ENCODE assay signal across 34 cellular contexts in the genomic region with DNA sequence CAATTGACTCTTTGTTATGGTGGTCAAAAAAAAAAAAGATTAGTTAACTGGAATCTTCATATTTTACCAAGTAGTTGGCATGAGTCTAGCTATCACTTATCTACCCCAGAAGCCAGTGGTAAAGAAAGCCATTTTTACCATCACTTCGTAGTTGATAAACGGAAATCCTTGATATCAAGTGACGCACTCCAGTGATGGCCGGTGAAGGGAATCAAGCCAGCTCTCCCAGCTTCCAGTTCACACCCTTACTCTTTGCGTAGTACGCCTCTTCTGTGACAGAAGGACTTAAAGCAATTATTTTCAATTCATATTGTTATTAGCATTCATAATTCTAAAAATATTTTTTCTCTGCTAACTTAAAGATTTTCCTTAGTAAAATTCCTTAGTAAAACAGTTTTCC.
"Had no signal": no experiment of that assay in that cellular context is flagged by ENCODE, and none has a peak within 500 bp of the region (broad histone marks: within the 10 kb centered on the region; RNA-seq: fewer than 3 reads in every experiment).

No MANE protein-coding gene starts in this region.

- H3K4me3 ChIP-seq: MG63 had no signal

- H3K27me3 ChIP-seq: MG63 had no signal

- H3K36me3 ChIP-seq: MG63 had no signal

- DNase-seq: Karpas-422, Kasumi-1, MG63, MM.1S, MV-4-11, NCI-H1048, NCI-H1092, NCI-H1092 treated with DMSO at 0.1 percent for 48 hours, NCI-H1105, NCI-H1105 treated with DMSO at 0.1 percent for 48 hours, NCI-H1417, NCI-H1417 treated with DMSO at 0.1 percent for 48 hours, NCI-H1436, NCI-H1436 treated with DMSO at 0.1 percent for 48 hours, NCI-H146, NCI-H1694, NCI-H1694 treated with DMSO at 0.1 percent for 48 hours, NCI-H187, NCI-H187 treated with DMSO at 0.1 percent for 48 hours, NCI-H1930, NCI-H2029, NCI-H2029 treated with DMSO at 0.1 percent for 48 hours, NCI-H2081, NCI-H2107, NCI-H2171, NCI-H2171 treated with DMSO at 0.1 percent for 48 hours, NCI-H2227 treated with DMSO at 0.1 percent for 48 hours, NCI-H226, NCI-H345, NCI-H446, NCI-H446 treated with DMSO at 0.1 percent for 48 hours, NCI-H510A, NCI-H510A treated with DMSO at 0.1 percent for 48 hours, NCI-H524 had no signal
